ENCODE assay signal across 29 cellular contexts in genomic region chr2:97891611-97892010, GRCh38.
"Had no signal": no experiment of that assay in that cellular context is flagged by ENCODE, and none has a peak within 500 bp of the region (broad histone marks: within the 10 kb centered on the region; RNA-seq: fewer than 3 reads in every experiment).

No MANE protein-coding gene starts in this region.

- H3K27ac Mint-ChIP-seq: activated CD4-positive, alpha-beta memory T cell treated with anti-CD3 and anti-CD28 coated beads for 36 hours; activated CD4-positive, alpha-beta T cell treated with anti-CD3 and anti-CD28 coated beads for 36 hours; activated CD4-positive, alpha-beta T cell treated with anti-CD3 and anti-CD28 coated beads, Interleukin-2, amount 10 ng/mL, durations not matched to agents 24 days and 14 days; activated CD8-positive, alpha-beta memory T cell treated with anti-CD3 and anti-CD28 coated beads, Interleukin-2, amount 10 ng/mL, durations not matched to agents 7 days and 5 days; activated CD8-positive, alpha-beta T cell treated with anti-CD3 and anti-CD28 coated beads, Interleukin-2, amount 10 ng/mL, durations not matched to agents 7 days and 5 days; activated naive CD4-positive, alpha-beta T cell treated with anti-CD3 and anti-CD28 coated beads, Interleukin-2, amount 10 ng/mL, durations not matched to agents 7 days and 5 days; activated naive CD4-positive, alpha-beta T cell treated with anti-CD3 and anti-CD28 coated beads, Interleukin-2, amount 50 U/mL, for 72 hours; activated naive CD8-positive, alpha-beta T cell treated with anti-CD3 and anti-CD28 coated beads, Interleukin-2, amount 10 ng/mL, durations not matched to agents 7 days and 5 days; brain had no signal

- H3K4me3 Mint-ChIP-seq: activated CD4-positive, alpha-beta memory T cell treated with anti-CD3 and anti-CD28 coated beads for 36 hours; activated CD4-positive, alpha-beta T cell treated with anti-CD3 and anti-CD28 coated beads for 36 hours; activated CD4-positive, alpha-beta T cell treated with anti-CD3 and anti-CD28 coated beads, Interleukin-2, amount 10 ng/mL, durations not matched to agents 24 days and 14 days; activated CD8-positive, alpha-beta memory T cell treated with anti-CD3 and anti-CD28 coated beads, Interleukin-2, amount 10 ng/mL, durations not matched to agents 7 days and 5 days; activated CD8-positive, alpha-beta T cell treated with anti-CD3 and anti-CD28 coated beads, Interleukin-2, amount 10 ng/mL, durations not matched to agents 7 days and 5 days; activated naive CD4-positive, alpha-beta T cell treated with anti-CD3 and anti-CD28 coated beads, Interleukin-2, amount 10 ng/mL, durations not matched to agents 7 days and 5 days; activated naive CD8-positive, alpha-beta T cell treated with anti-CD3 and anti-CD28 coated beads, Interleukin-2, amount 10 ng/mL, durations not matched to agents 7 days and 5 days; brain had no signal

- H3K27me3 ChIP-seq: ascending aorta, breast epithelium, cardiac muscle cell, colonic mucosa, esophagus squamous epithelium, gastroesophageal sphincter, heart right ventricle had no signal

- H3K27me3 Mint-ChIP-seq: activated CD4-positive, alpha-beta memory T cell treated with anti-CD3 and anti-CD28 coated beads for 36 hours; activated CD4-positive, alpha-beta T cell treated with anti-CD3 and anti-CD28 coated beads for 36 hours; activated CD4-positive, alpha-beta T cell treated with anti-CD3 and anti-CD28 coated beads, Interleukin-2, amount 10 ng/mL, durations not matched to agents 24 days and 14 days; activated CD8-positive, alpha-beta memory T cell treated with anti-CD3 and anti-CD28 coated beads, Interleukin-2, amount 10 ng/mL, durations not matched to agents 7 days and 5 days; activated naive CD4-positive, alpha-beta T cell treated with anti-CD3 and anti-CD28 coated beads, Interleukin-2, amount 10 ng/mL, durations not matched to agents 7 days and 5 days; activated naive CD8-positive, alpha-beta T cell treated with anti-CD3 and anti-CD28 coated beads, Interleukin-2, amount 10 ng/mL, durations not matched to agents 7 days and 5 days; brain had no signal

- H3K4me1 ChIP-seq: ascending aorta, breast epithelium, colonic mucosa, esophagus squamous epithelium, gastroesophageal sphincter, heart right ventricle had no signal

- H3K4me1 Mint-ChIP-seq: activated CD4-positive, alpha-beta T cell treated with anti-CD3 and anti-CD28 coated beads for 36 hours; activated CD4-positive, alpha-beta T cell treated with anti-CD3 and anti-CD28 coated beads, Interleukin-2, amount 10 ng/mL, durations not matched to agents 24 days and 14 days; activated CD8-positive, alpha-beta memory T cell treated with anti-CD3 and anti-CD28 coated beads, Interleukin-2, amount 10 ng/mL, durations not matched to agents 7 days and 5 days; activated naive CD4-positive, alpha-beta T cell treated with anti-CD3 and anti-CD28 coated beads, Interleukin-2, amount 10 ng/mL, durations not matched to agents 7 days and 5 days; activated naive CD8-positive, alpha-beta T cell treated with anti-CD3 and anti-CD28 coated beads, Interleukin-2, amount 10 ng/mL, durations not matched to agents 7 days and 5 days; brain had no signal

- H3K9me3 ChIP-seq: colonic mucosa had no signal

- H3K27ac ChIP-seq: ascending aorta, breast epithelium, cardiac muscle cell, colonic mucosa, epithelial cell of prostate, esophagus squamous epithelium, gastroesophageal sphincter, heart right ventricle had no signal

- ATAC-seq: activated CD4-positive, alpha-beta T cell treated with anti-CD3 and anti-CD28 coated beads for 36 hours; activated CD8-positive, alpha-beta memory T cell treated with anti-CD3 and anti-CD28 coated beads, Interleukin-2, amount 10 ng/mL, durations not matched to agents 7 days and 5 days; activated CD8-positive, alpha-beta T cell treated with anti-CD3 and anti-CD28 coated beads, Interleukin-2, amount 10 ng/mL, durations not matched to agents 7 days and 5 days; activated naive CD4-positive, alpha-beta T cell treated with anti-CD3 and anti-CD28 coated beads, Interleukin-2, amount 50 U/mL, for 72 hours; gastroesophageal sphincter; heart right ventricle had no signal

- H3K4me3 ChIP-seq: ascending aorta, breast epithelium, cardiac muscle cell, colonic mucosa, esophagus squamous epithelium, gastroesophageal sphincter, heart right ventricle had no signal

- DNase-seq: activated CD4-positive, alpha-beta memory T cell treated with anti-CD3 and anti-CD28 coated beads for 36 hours; activated CD4-positive, alpha-beta T cell treated with anti-CD3 and anti-CD28 coated beads for 36 hours; activated CD4-positive, alpha-beta T cell treated with anti-CD3 and anti-CD28 coated beads, Interleukin-2, amount 10 ng/mL, durations not matched to agents 24 days and 14 days; activated CD4-positive, CD25-positive, alpha-beta regulatory T cell; activated CD4-positive, CD25-positive, alpha-beta regulatory T cell treated with anti-CD3 and anti-CD28 coated beads, Interleukin-2, amount 50 U/mL, for 72 hours; activated CD8-positive, alpha-beta memory T cell treated with anti-CD3 and anti-CD28 coated beads, Interleukin-2, amount 10 ng/mL, durations not matched to agents 7 days and 5 days; activated CD8-positive, alpha-beta memory T cell treated with anti-CD3 and anti-CD28 coated beads, Interleukin-2, amount 50 U/mL, for 4 hours; activated CD8-positive, alpha-beta T cell treated with anti-CD3 and anti-CD28 coated beads, Interleukin-2, amount 10 ng/mL, durations not matched to agents 7 days and 5 days; activated gamma-delta T cell; activated naive CD4-positive, alpha-beta T cell; activated naive CD4-positive, alpha-beta T cell treated with anti-CD3 and anti-CD28 coated beads, Interleukin-2, amount 10 ng/mL, durations not matched to agents 7 days and 5 days; activated naive CD8-positive, alpha-beta T cell treated with anti-CD3 and anti-CD28 coated beads, Interleukin-2, amount 10 ng/mL, durations not matched to agents 7 days and 5 days; activated T-cell treated with anti-CD3 and anti-CD28 coated beads, Interleukin-2, amount 50 U/mL, for 1 hour; activated T-cell treated with anti-CD3 and anti-CD28 coated beads, Interleukin-2, amount 50 U/mL, for 48 hours; central memory CD4-positive, alpha-beta T cell; cerebellar nuclear complex; colonic mucosa; effector CD8-positive, alpha-beta T cell; esophagus squamous epithelium; foreskin melanocyte; heart right ventricle; T-helper 2 cell had no signal
